ENCODE assay signal across 1 cellular context in the genomic region with DNA sequence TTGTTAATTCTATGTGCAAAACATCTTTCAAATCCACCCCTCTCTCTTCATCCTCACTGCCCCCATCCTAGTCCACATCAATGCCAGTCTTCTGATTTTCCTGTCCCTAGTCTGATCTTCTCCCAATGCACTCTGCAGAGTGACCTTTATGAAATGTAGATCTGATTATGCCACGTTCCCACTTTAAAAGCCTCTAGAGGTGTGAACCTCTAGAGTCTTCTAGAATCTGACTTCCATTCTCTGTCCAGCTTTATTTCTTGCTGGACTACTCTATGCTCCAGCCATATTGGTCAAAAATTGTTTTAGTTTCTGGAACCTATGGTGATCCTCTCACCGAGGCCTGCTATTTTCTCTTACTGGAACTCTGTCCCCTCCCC.
TF ChIP-seq lines count a peak whose summit lies in the region.

No MANE protein-coding gene starts in this region.

TF ChIP-seq in H1, 55 proteins besides CTCF, POLR2A, EP300 and RAD21:
- no peak for TF ChIP-seq CTBP2 (IDR thresholded peaks at IDR 0.05; ENCODE audit: borderline replicate concordance, insufficient read depth, insufficient read length, low read length)
- TF ChIP-seq MAFK (IDR thresholded peaks at IDR 0.05; ENCODE audit: low read depth, low read length), result no peak
- TF ChIP-seq FOSL1 (IDR thresholded peaks at IDR 0.05; ENCODE audit: insufficient read depth, low read depth, low read length), result no peak
- TF ChIP-seq, protein P1, sequence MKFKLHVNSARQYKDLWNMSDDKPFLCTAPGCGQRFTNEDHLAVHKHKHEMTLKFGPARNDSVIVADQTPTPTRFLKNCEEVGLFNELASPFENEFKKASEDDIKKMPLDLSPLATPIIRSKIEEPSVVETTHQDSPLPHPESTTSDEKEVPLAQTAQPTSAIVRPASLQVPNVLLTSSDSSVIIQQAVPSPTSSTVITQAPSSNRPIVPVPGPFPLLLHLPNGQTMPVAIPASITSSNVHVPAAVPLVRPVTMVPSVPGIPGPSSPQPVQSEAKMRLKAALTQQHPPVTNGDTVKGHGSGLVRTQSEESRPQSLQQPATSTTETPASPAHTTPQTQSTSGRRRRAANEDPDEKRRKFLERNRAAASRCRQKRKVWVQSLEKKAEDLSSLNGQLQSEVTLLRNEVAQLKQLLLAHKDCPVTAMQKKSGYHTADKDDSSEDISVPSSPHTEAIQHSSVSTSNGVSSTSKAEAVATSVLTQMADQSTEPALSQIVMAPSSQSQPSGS (IDR thresholded peaks at IDR 0.05; ENCODE audit: low read length), result no peak
- TF ChIP-seq BCL11A (IDR thresholded peaks at IDR 0.05; ENCODE audit: low read depth in 2 of 2, low read length in 2 of 2), result no peak
- no peak for TF ChIP-seq CBX5 (IDR thresholded peaks at IDR 0.05; ENCODE audit: low read depth, low read length)
- no peak for TF ChIP-seq CEBPB (IDR thresholded peaks at IDR 0.05; ENCODE audit: low read depth, low read length)
- no peak for TF ChIP-seq GTF2F1 (IDR thresholded peaks at IDR 0.05; ENCODE audit: borderline replicate concordance, low read depth, low read length)
- TF ChIP-seq TCF12 (IDR thresholded peaks at IDR 0.05; ENCODE audit: low read depth, low read length), result no peak
- no peak for TF ChIP-seq HDAC6 (IDR thresholded peaks at IDR 0.05; ENCODE audit: low read depth, low read length)
- TF ChIP-seq ZNF274 (IDR thresholded peaks at IDR 0.05; ENCODE audit: borderline replicate concordance, extremely low read depth, low read length), result no peak
- TF ChIP-seq ATF3 (IDR thresholded peaks at IDR 0.05; ENCODE audit: insufficient read depth, low read depth, low read length), result no peak
